8 cellular contexts compared by ENCODE assay signal in genomic region chr12:62604856-62605255, GRCh38.
DNase-seq lines count a peak whose midpoint lies in the region; ATAC-seq and TF ChIP-seq lines count a peak whose summit lies in the region.

No MANE protein-coding gene starts in this region.

- 65 to 68% methylated on average over 4 of the region's 4 CpGs for WGBS in transverse colon (ENCODE audit: low coverage in 1 of 2), 2 donors

- H3K36me3 ChIP-seq in iPS-15b (ENCODE audit: control insufficient read depth, insufficient read depth, low read length) (no peaks in the 10 kb centered on the region), transverse colon (no peaks in the 10 kb centered on the region)

- H3K27me3 Mint-ChIP-seq in activated CD4-positive, alpha-beta memory T cell treated with anti-CD3 and anti-CD28 coated beads for 36 hours: no peaks in the 10 kb centered on the region

- no peak for TF ChIP-seq POLR2A in transverse colon (IDR thresholded peaks at IDR 0.05)

- H3K4me1 ChIP-seq in iPS-15b (ENCODE audit: control insufficient read depth, insufficient read depth, low read length) (peaks cover 14% of the 10 kb centered on the region), transverse colon (peaks cover 5 to 22% (median 10%) of the 10 kb centered on the region in 4 donors)

- no peak for TF ChIP-seq EP300 in transverse colon (IDR thresholded peaks at IDR 0.05; ENCODE audit: low read depth)

- H3K27me3 ChIP-seq in iPS-15b (ENCODE audit: control insufficient read depth, insufficient read depth, low read length): no peaks in the 10 kb centered on the region
- H3K27me3 ChIP-seq in transverse colon: no peaks in the 10 kb centered on the region

- in situ Hi-C loops in transverse colon (cut with MboI; ENCODE audit: low pct_ligation_motif_present in 1 of 4, low pct_unique_long_range_greater_than_20kb in 1 of 4, low sequenced_read_pairs in 3 of 4): no loop called here

- H3K4me1 Mint-ChIP-seq in activated CD4-positive, alpha-beta memory T cell treated with anti-CD3 and anti-CD28 coated beads for 36 hours (ENCODE audit: low read depth): peaks cover 35% of the 10 kb centered on the region

- POLR2A ChIA-PET in activated CD4-positive, alpha-beta memory T cell treated with anti-CD3 and anti-CD28 coated beads for 36 hours (lab: Charles Lee): interaction anchor here (2.3 kb wide), 1 partner anchor 36 kb away, joined by 10 read pairs; no protein-coding TSS in a partner anchor

- H3K36me3 Mint-ChIP-seq in activated CD4-positive, alpha-beta memory T cell treated with anti-CD3 and anti-CD28 coated beads for 36 hours: peaks cover 7% of the 10 kb centered on the region

- TF ChIP-seq CTCF in transverse colon (IDR thresholded peaks at IDR 0.05): no peak

- peak overlapping the region; percentile 29 for H3K27ac Mint-ChIP-seq in activated CD4-positive, alpha-beta memory T cell treated with anti-CD3 and anti-CD28 coated beads for 36 hours

- H3K4me3 Mint-ChIP-seq in activated CD4-positive, alpha-beta memory T cell treated with anti-CD3 and anti-CD28 coated beads for 36 hours: peak overlapping the region; percentile 84

- CTCF ChIA-PET in activated CD4-positive, alpha-beta memory T cell treated with anti-CD3 and anti-CD28 coated beads for 36 hours (lab: Charles Lee): interaction anchor here (1.6 to 2.3 kb wide), 2 partner anchors 13 to 190 kb away, joined by 3 to 13 read pairs; no protein-coding TSS in a partner anchor

- peak overlapping the region in 2 of 4 donors; percentile 8 to 99 for H3K27ac ChIP-seq in transverse colon

- intact Hi-C loops in activated CD4-positive, alpha-beta memory T cell treated with anti-CD3 and anti-CD28 coated beads for 36 hours (cut with micrococcal nuclease): loop anchor here (2.0 to 10.0 kb wide), 3 partner anchors 80 to 1800 kb away; partner anchors contain the start of gene XPOT
- intact Hi-C loops in transverse colon (cut with DNase I; ENCODE audit: low total_unique reads): no loop called here

- H3K9ac ChIP-seq in iPS-15b (ENCODE audit: low read depth, low read length): no peak overlapping the region

- H3K9me3 ChIP-seq in iPS-15b (ENCODE audit: control insufficient read depth, insufficient read depth, low read length): no peaks in the 10 kb centered on the region
- no peaks in the 10 kb centered on the region for H3K9me3 ChIP-seq in transverse colon

- DNase-seq in activated naive CD4-positive, alpha-beta T cell treated with Interleukin-2 at 50 U/mL for 16 hours: peak; percentile 14
- DNase-seq in activated naive CD4-positive, alpha-beta T cell (lab: John Stamatoyannopoulos, UW): no peak
- no peak for DNase-seq in activated CD4-positive, alpha-beta memory T cell treated with anti-CD3 and anti-CD28 coated beads for 36 hours
- no peak for DNase-seq in transverse colon
- DNase-seq in activated CD4-positive, CD25-positive, alpha-beta regulatory T cell treated with anti-CD3 and anti-CD28 coated beads, Interleukin-2, amount 50 U/mL, for 72 hours: no peak
- no peak for DNase-seq in KG1 (lab: John Stamatoyannopoulos, UW)

- ATAC-seq in GM21528 (IDR thresholded peaks at IDR 0.05; ENCODE audit: low FRiP score, unreplicated experiment): no peak

- H3K9me3 Mint-ChIP-seq in activated CD4-positive, alpha-beta memory T cell treated with anti-CD3 and anti-CD28 coated beads for 36 hours: no peaks in the 10 kb centered on the region

- H3K4me3 ChIP-seq in iPS-15b (ENCODE audit: low read depth, low read length) (peak overlapping the region; percentile 83), transverse colon (peak overlapping the region in 3 of 4 donors; percentile 62 to 88 (median 74))
